Comparison of ENCODE assay signal across 7 cellular contexts in the genomic region with DNA sequence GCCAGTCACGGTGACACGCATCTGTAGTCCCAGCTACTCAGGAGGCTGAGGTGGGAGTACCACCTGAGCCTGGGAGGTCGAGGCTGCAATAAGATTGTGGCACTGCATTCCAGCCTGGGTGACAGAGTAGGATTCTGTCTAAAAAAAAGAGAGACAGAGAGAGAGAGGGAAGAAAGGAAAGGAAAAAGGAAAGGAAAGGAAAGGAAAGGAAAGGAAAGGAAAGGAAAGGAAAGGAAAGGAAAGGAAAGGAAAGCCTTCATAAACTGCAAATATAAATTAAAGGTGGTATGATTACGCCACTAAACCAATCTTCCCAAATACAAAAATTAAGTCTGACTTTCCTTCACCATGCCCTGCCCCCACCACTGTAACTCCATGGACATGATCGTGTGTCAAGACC.
"Had no signal": no experiment of that assay in that cellular context is flagged by ENCODE, and none has a peak within 500 bp of the region (broad histone marks: within the 10 kb centered on the region; RNA-seq: fewer than 3 reads in every experiment).

No MANE protein-coding gene starts in this region.

- H3K9ac ChIP-seq: KMS-11 had no signal

- H3K4me3 ChIP-seq: K562 had no signal

- H3K4me3 Mint-ChIP-seq: IgD-negative memory B cell had no signal

- ATAC-seq: HepG2, K562 had no signal

- H3K27ac Mint-ChIP-seq: IgD-negative memory B cell had no signal

- H3K4me2 ChIP-seq: KMS-11 had no signal

- DNase-seq: IMR-90, KBM-7 had no signal

- H3K27me3 Mint-ChIP-seq: IgD-negative memory B cell had no signal

- H3K9me3 Mint-ChIP-seq: IgD-negative memory B cell had no signal

- H3K27ac ChIP-seq: HL-60, KMS-11 had no signal
